In genomic region chr7:140557809-140558518, GRCh38 we compare ENCODE assay signal across 17 cellular contexts.
"Had no signal": no experiment of that assay in that cellular context is flagged by ENCODE, and none has a peak within 500 bp of the region (broad histone marks: within the 10 kb centered on the region; RNA-seq: fewer than 3 reads in every experiment).

No MANE protein-coding gene starts in this region.

- H3K9me3 ChIP-seq: lower lobe of right lung, pancreas, sigmoid colon, thoracic aorta, upper lobe of right lung had no signal

- H3K4me1 ChIP-seq: lower lobe of right lung, pancreas, sigmoid colon, upper lobe of right lung had no signal

- H3K27ac ChIP-seq: lower lobe of right lung, pancreas, sigmoid colon, thoracic aorta, upper lobe of right lung had no signal

- ATAC-seq: activated CD4-positive, alpha-beta T cell treated with anti-CD3 and anti-CD28 coated beads for 36 hours; activated naive CD4-positive, alpha-beta T cell treated with anti-CD3 and anti-CD28 coated beads, Interleukin-2, amount 50 U/mL, for 72 hours; lower lobe of right lung; natural killer cell; pancreas; stimulated activated memory B cell treated with anti-CD40 and anti-IgM and Interleukin-4, amounts not matched to agents 10 μg/mL and 1 μg/mL and 100 μg/mL, for 72 hours; upper lobe of right lung had no signal

- H3K4me3 ChIP-seq: lower lobe of right lung, pancreas, sigmoid colon, thoracic aorta, upper lobe of right lung had no signal

- H3K36me3 ChIP-seq: pancreas, thoracic aorta had no signal

- H3K27me3 ChIP-seq: pancreas, sigmoid colon, upper lobe of right lung had no signal

- DNase-seq: activated CD4-positive, alpha-beta memory T cell treated with anti-CD3 and anti-CD28 coated beads for 36 hours; activated CD4-positive, alpha-beta T cell treated with anti-CD3 and anti-CD28 coated beads for 36 hours; activated gamma-delta T cell treated with Interleukin-2 at 50 U/mL for 16 hours; activated T-cell treated with anti-CD3 and anti-CD28 coated beads for 4 hours; effector CD8-positive, alpha-beta T cell; foreskin fibroblast; glutamatergic neuron; hippocampal formation; lower lobe of right lung; natural killer cell; pancreas; sigmoid colon; stimulated activated CD4-positive, alpha-beta T cell treated with anti-CD3 and anti-CD28 coated beads, Interleukin-4, amount 100 ng/mL, for 4 hours; upper lobe of right lung had no signal
